1 cellular context compared by ENCODE assay signal in the genomic region with DNA sequence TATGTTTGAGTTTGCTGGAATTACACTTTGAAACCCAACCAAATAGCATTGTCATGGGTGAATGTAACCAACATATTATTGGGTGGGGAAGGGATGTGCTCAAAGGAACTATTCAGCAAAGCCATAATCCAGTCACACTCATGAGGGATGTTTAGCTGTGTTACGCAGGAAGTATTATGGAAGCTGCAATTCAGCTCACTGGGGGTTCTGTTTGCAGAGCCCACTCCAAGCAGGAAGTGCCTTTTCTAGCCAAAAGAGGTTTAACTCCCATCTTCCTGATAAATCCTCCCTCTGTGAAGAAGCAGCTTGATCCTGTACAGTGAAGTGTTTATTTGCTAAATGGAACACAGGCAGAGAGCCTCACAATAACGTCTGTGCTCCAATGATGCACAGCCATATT.
A peak's percentile ranks its signal among the peaks of the same experiment; 100 is the strongest.
TF ChIP-seq lines count a peak whose summit lies in the region.

No MANE protein-coding gene starts in this region.

TF ChIP-seq in H1, 55 proteins besides CTCF, POLR2A, EP300 and RAD21:
- TF ChIP-seq ZNF274 (IDR thresholded peaks at IDR 0.05; ENCODE audit: borderline replicate concordance, extremely low read depth, low read length) (no peak), SIX5 (IDR thresholded peaks at IDR 0.05; ENCODE audit: low read depth, low read length) (0 out of 2 replicates have a peak, but pooled peaks have one; percentile 3)
